1 cellular context compared by ENCODE assay signal in the genomic region with DNA sequence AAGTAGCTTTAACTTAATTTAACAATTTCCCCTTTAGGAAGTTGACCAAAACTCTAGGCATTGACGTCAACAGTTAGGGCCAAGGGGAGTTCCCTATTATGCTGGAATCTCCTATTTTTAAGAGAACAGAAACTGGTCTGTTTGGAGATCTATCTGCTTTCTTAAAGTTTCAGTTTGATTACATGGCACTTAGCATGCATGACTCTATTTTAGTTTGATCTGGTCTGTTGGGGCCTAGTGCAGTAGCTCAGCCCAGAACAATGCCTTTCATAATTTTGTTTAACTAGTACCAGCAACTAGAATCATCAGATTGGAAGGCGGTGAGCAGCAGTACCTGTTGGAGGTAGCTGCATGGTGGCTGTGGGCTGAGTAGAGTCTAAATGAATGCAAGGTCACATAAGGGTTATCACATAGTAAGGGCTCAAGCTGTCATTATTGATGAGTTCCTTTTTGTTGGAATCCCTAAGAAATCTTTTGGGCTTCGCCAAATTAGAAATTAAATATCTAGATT.
TF ChIP-seq lines count a peak whose summit lies in the region.

No MANE protein-coding gene starts in this region.

TF ChIP-seq in HepG2, 621 proteins besides CTCF, POLR2A, EP300 and RAD21 (continued from another document):
- TF ChIP-seq, protein P1, sequence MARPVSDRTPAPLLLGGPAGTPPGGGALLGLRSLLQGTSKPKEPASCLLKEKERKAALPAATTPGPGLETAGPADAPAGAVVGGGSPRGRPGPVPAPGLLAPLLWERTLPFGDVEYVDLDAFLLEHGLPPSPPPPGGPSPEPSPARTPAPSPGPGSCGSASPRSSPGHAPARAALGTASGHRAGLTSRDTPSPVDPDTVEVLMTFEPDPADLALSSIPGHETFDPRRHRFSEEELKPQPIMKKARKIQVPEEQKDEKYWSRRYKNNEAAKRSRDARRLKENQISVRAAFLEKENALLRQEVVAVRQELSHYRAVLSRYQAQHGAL (CRISPR knock-in tag; IDR thresholded peaks at IDR 0.05; ENCODE audit: not compliant biosample characterization), result no peak
